9 cellular contexts compared by ENCODE assay signal in genomic region chr12:32273063-32273521, GRCh38.
DNase-seq lines count a peak whose midpoint lies in the region; ATAC-seq, FAIRE-seq and TF ChIP-seq lines count a peak whose summit lies in the region.
"Had no signal": no experiment of that assay in that cellular context is flagged by ENCODE, and none has a peak within 500 bp of the region (broad histone marks: within the 10 kb centered on the region; RNA-seq: fewer than 3 reads in every experiment).

No MANE protein-coding gene starts in this region.

- no peak for TF ChIP-seq RAD21 in IMR-90 (IDR thresholded peaks at IDR 0.05; ENCODE audit: low read length)

- H3K27ac ChIP-seq in IMR-90 (ENCODE audit: insufficient read depth, low read length): no peak overlapping the region
- H3K27ac ChIP-seq in iPS-20b (ENCODE audit: low read length): peak overlapping the region; percentile 13

- 0 out of 2 replicates have a peak overlapping the region, but pooled peaks have one; percentile 54 for H3K14ac ChIP-seq in IMR-90 (replicated peaks; ENCODE audit: low read depth, low read length)

- peaks cover 7% of the 10 kb centered on the region; the same call in 1 of the 2 replicates for H4K20me1 ChIP-seq in IMR-90 (ENCODE audit: insufficient read depth, low read length)

- peak; percentile 72 for FAIRE-seq in GM12892 (lab: Jason Lieb, UNC)
- FAIRE-seq: endothelial cell of umbilical vein had no signal

- H2AK5ac ChIP-seq in IMR-90 (ENCODE audit: low read depth, low read length): no peak overlapping the region

- H4K5ac ChIP-seq in IMR-90 (ENCODE audit: low read depth, low read length): no peak overlapping the region

- no peak overlapping the region for H4K91ac ChIP-seq in IMR-90 (ENCODE audit: insufficient read depth, low read depth, low read length)

- H3K36me3 ChIP-seq in IMR-90 (ENCODE audit: control insufficient read depth, insufficient read depth, low read length): no peaks in the 10 kb centered on the region
- peaks cover 2% of the 10 kb centered on the region; the same call in 1 of the 2 replicates for H3K36me3 ChIP-seq in iPS-20b (ENCODE audit: insufficient read depth, low read depth, low read length)

- no peak overlapping the region for H2AK9ac ChIP-seq in IMR-90 (replicated peaks; ENCODE audit: low read depth, low read length, poor library complexity)

- H2BK5ac ChIP-seq in IMR-90 (ENCODE audit: low read depth, low read length, poor library complexity, severe bottlenecking): no peak overlapping the region

- peaks cover 9 to 26% of the 10 kb centered on the region in 2 experiments for H3K79me1 ChIP-seq in IMR-90 (ENCODE audit: low read depth in 1 of 2, low read length in 2 of 2)

- no peak overlapping the region for H3K4me3 ChIP-seq in IMR-90 (ENCODE audit: insufficient read depth, low read depth, low read length)
- no peak overlapping the region for H3K4me3 ChIP-seq in iPS-20b (ENCODE audit: low read length)

- H3K23ac ChIP-seq in IMR-90 (ENCODE audit: low read depth, low read length): 0 out of 2 replicates have a peak overlapping the region, but pooled peaks have one; percentile 64

- no peak overlapping the region for H2AFZ ChIP-seq in IMR-90 (replicated peaks; ENCODE audit: low read length, poor library complexity)

- no peak overlapping the region for H2BK120ac ChIP-seq in IMR-90 (ENCODE audit: low read depth, low read length)

- intact Hi-C loops in IMR-90 (cut with micrococcal nuclease): no loop called here

- H2BK15ac ChIP-seq in IMR-90 (ENCODE audit: low read depth, low read length): no peak overlapping the region

- H2BK20ac ChIP-seq in IMR-90 (ENCODE audit: low read depth, low read length): 0 out of 2 replicates have a peak overlapping the region, but pooled peaks have one; percentile 3

- POLR2A ChIA-PET in IMR-90 (lab: Charles Lee; ENCODE audit: unreplicated experiment): no interaction called here

- DNase-seq in GM12892 (ENCODE audit: insufficient read length) (no peak), IMR-90 (peak; percentile 90), COR-L47 (lab: John Stamatoyannopoulos, UW) (no peak), AG08396 (ENCODE audit: low spot score) (no peak), NCI-H2196 treated with DMSO at 0.1 percent for 48 hours (lab: John Stamatoyannopoulos, UW; ENCODE audit: unreplicated experiment) (no peak)

- WGBS in IMR-90 (ENCODE audit: extremely low coverage in 2 of 2, insufficient read length in 1 of 2), 2 experiments: no CpG with 5 or more reads among the region's 4 CpGs

- no peak for TF ChIP-seq CTCF in IMR-90 (conservative IDR thresholded peaks at IDR 0.05; ENCODE audit: low read depth, low read length)

- no peak overlapping the region for H4K8ac ChIP-seq in IMR-90 (ENCODE audit: low read depth in 2 of 2, low read length in 2 of 2)

- H3K4ac ChIP-seq in IMR-90 (ENCODE audit: low read depth, low read length): no peak overlapping the region

- H3K9me3 ChIP-seq in IMR-90 (ENCODE audit: control insufficient read depth, insufficient read depth, low read length) (no peaks in the 10 kb centered on the region), iPS-20b (ENCODE audit: insufficient read depth, low read depth, low read length) (no peaks in the 10 kb centered on the region)

- in situ Hi-C loops in IMR-90 (cut with MboI; ENCODE audit: low sequenced_read_pairs): no loop called here

- BruUV-seq in IMR-90 (replicated peaks; lab: Mats Ljungman, UMichigan): no TSS peak

- dilution Hi-C loops in IMR-90 (cut with HindIII; ENCODE audit: low sequenced_read_pairs, unreplicated experiment): no loop called here

- CTCF ChIA-PET in IMR-90 (lab: Yijun Ruan, JAX): no interaction called here

- no peak overlapping the region for H3K56ac ChIP-seq in IMR-90 (ENCODE audit: extremely low read depth, insufficient read depth, low read length)

- ATAC-seq in GM21576 (IDR thresholded peaks at IDR 0.05; ENCODE audit: unreplicated experiment): peak; percentile 70
- ATAC-seq in IMR-90 (ENCODE audit: low read depth): peak; percentile 78
- ATAC-seq in esophagus mucosa: no peak

- TF ChIP-seq POLR2A in GM12892 (IDR thresholded peaks at IDR 0.05; ENCODE audit: low read depth, low read length) (no peak), IMR-90 (IDR thresholded peaks at IDR 0.05; ENCODE audit: low read depth, low read length) (no peak)

- H3K9ac ChIP-seq in IMR-90 (ENCODE audit: low read depth, low read length): no peak overlapping the region
- no peak overlapping the region for H3K9ac ChIP-seq in iPS-20b (ENCODE audit: low read depth, low read length)

- peaks cover 11% of the 10 kb centered on the region for H3K9me1 ChIP-seq in IMR-90 (ENCODE audit: insufficient read depth, low read length)

- no peaks in the 10 kb centered on the region for H3K27me3 ChIP-seq in IMR-90 (ENCODE audit: control insufficient read depth, insufficient read depth, low read length)
- no peaks in the 10 kb centered on the region for H3K27me3 ChIP-seq in iPS-20b (ENCODE audit: insufficient read depth, low read length)

- H3K4me1 ChIP-seq in IMR-90 (ENCODE audit: control insufficient read depth, insufficient read depth, low read length) (peaks cover 14% of the 10 kb centered on the region), iPS-20b (ENCODE audit: insufficient read depth, low read length) (peaks cover 19% of the 10 kb centered on the region)

- H3K18ac ChIP-seq in IMR-90 (ENCODE audit: low read depth, low read length): no peak overlapping the region

- peak overlapping the region; percentile 70 for H3K4me2 ChIP-seq in IMR-90 (ENCODE audit: low read depth, low read length)

TF ChIP-seq in IMR-90, 13 proteins besides CTCF, POLR2A, EP300 and RAD21:
- TF ChIP-seq NFE2L2 (IDR thresholded peaks at IDR 0.05; ENCODE audit: low read depth, low read length): no peak
- TF ChIP-seq CEBPB (IDR thresholded peaks at IDR 0.05; ENCODE audit: low read depth, low read length): 0 out of 2 replicates have a peak, but pooled peaks have one; percentile 30
TF ChIP-seq in IMR-90: peak in this region for 1.
